Comparison of ENCODE assay signal across 9 cellular contexts in genomic region chr12:121806556-121807308, GRCh38. TPM values are rescaled to one million over a fixed set of nuclear protein-coding genes. Genes with fewer than 3 reads are reported as not detected.
A peak's percentile ranks its signal among the peaks of the same experiment; 100 is the strongest.
DNase-seq lines count a peak whose midpoint lies in the region; ATAC-seq and TF ChIP-seq lines count a peak whose summit lies in the region.
"Had no signal": no experiment of that assay in that cellular context is flagged by ENCODE, and none has a peak within 500 bp of the region (broad histone marks: within the 10 kb centered on the region; RNA-seq: fewer than 3 reads in every experiment).

No MANE protein-coding gene starts in this region.

- H3K36me3 ChIP-seq in IMR-90 (ENCODE audit: control insufficient read depth, insufficient read depth, low read length) = peaks cover 39% of the 10 kb centered on the region
- peaks cover 38% of the 10 kb centered on the region for H3K36me3 ChIP-seq in brain microvascular endothelial cell (replicated peaks)
- peaks cover 3% of the 10 kb centered on the region for H3K36me3 ChIP-seq in urinary bladder (ENCODE audit: insufficient read depth)

- no peak overlapping the region for H2BK5ac ChIP-seq in IMR-90 (ENCODE audit: low read depth, low read length, poor library complexity, severe bottlenecking)

- H3K9me1 ChIP-seq in IMR-90 (ENCODE audit: insufficient read depth, low read length) = no peaks in the 10 kb centered on the region

- peak overlapping the region; percentile 29 for H2AFZ ChIP-seq in IMR-90 (replicated peaks; ENCODE audit: low read length, poor library complexity)

- no peaks in the 10 kb centered on the region for H3K9me3 Mint-ChIP-seq in memory B cell

- TF ChIP-seq CTCF in IMR-90 (conservative IDR thresholded peaks at IDR 0.05; ENCODE audit: low read depth, low read length) (no peak), brain microvascular endothelial cell (IDR thresholded peaks at IDR 0.05; ENCODE audit: low read depth, low read length, missing control alignments) (no peak)

- peak overlapping the region; percentile 91 for H3K4me2 ChIP-seq in IMR-90 (ENCODE audit: low read depth, low read length)

- H4K91ac ChIP-seq in IMR-90 (ENCODE audit: insufficient read depth, low read depth, low read length) = no peak overlapping the region

- H3K18ac ChIP-seq in IMR-90 (ENCODE audit: low read depth, low read length) = no peak overlapping the region

- in situ Hi-C loops in IMR-90 (cut with MboI; ENCODE audit: low sequenced_read_pairs) (no loop called here), brain microvascular endothelial cell (cut with HindIII; ENCODE audit: low pct_ligation_motif_present, low sequenced_read_pairs) (no loop called here)

- H4K20me1 ChIP-seq in IMR-90 (ENCODE audit: insufficient read depth, low read length) = peaks cover 38% of the 10 kb centered on the region

- TF ChIP-seq POLR2A in IMR-90 (IDR thresholded peaks at IDR 0.05; ENCODE audit: low read depth, low read length) = no peak

- POLR2A ChIA-PET in IMR-90 (lab: Charles Lee; ENCODE audit: unreplicated experiment) = interaction anchor here (0.5 to 0.6 kb wide), 2 partner anchors 116 to 450 kb away, joined by 3 to 7 read pairs; no protein-coding TSS in a partner anchor

- intact Hi-C loops in IMR-90 (cut with micrococcal nuclease) = no loop called here

- peak overlapping the region; percentile 84 for H3K23ac ChIP-seq in IMR-90 (ENCODE audit: low read depth, low read length)

- H4K8ac ChIP-seq in IMR-90 (ENCODE audit: low read depth in 2 of 2, low read length in 2 of 2) = no peak overlapping the region

- H2BK15ac ChIP-seq in IMR-90 (ENCODE audit: low read depth, low read length) = no peak overlapping the region

- H3K27ac ChIP-seq in IMR-90 (ENCODE audit: insufficient read depth, low read length) (peak overlapping the region; percentile 17; the same call in 1 of the 2 replicates), brain microvascular endothelial cell (peak overlapping the region; percentile 14), urinary bladder (ENCODE audit: low read depth) (peak overlapping the region; percentile 23)

- WGBS in IMR-90 (ENCODE audit: extremely low coverage in 2 of 2, insufficient read length in 1 of 2), 2 experiments = 10% methylated on average over 5 of the region's 19 CpGs; no CpG with 5 or more reads in 1 of the 2 experiments
- 31% methylated on average over 19 of the region's 19 CpGs for WGBS in urinary bladder

- CTCF ChIA-PET in IMR-90 (lab: Yijun Ruan, JAX) = interaction anchor here (2.0 kb wide), 1 partner anchor 12 kb away, joined by 9 read pairs; no protein-coding TSS in a partner anchor

- H4K5ac ChIP-seq in IMR-90 (ENCODE audit: low read depth, low read length) = no peak overlapping the region

- DNase-seq in AG20443 (ENCODE audit: low spot score) (peak; percentile 54), IMR-90 (no peak), brain microvascular endothelial cell (no peak), memory B cell (ENCODE audit: low spot score in 2 of 2) (no peak), RKO (ENCODE audit: low spot score) (no peak), kidney glomerular epithelial cell (lab: John Stamatoyannopoulos, UW) (no peak)

- BruUV-seq in IMR-90 (replicated peaks; lab: Mats Ljungman, UMichigan) = no TSS peak

- no peaks in the 10 kb centered on the region for H3K9me3 ChIP-seq in IMR-90 (ENCODE audit: control insufficient read depth, insufficient read depth, low read length)

- H2AK5ac ChIP-seq in IMR-90 (ENCODE audit: low read depth, low read length) = peak overlapping the region; percentile 33; the same call in 1 of the 2 replicates

- H3K4me1 ChIP-seq in IMR-90 (ENCODE audit: control insufficient read depth, insufficient read depth, low read length) (peaks cover 16% of the 10 kb centered on the region), urinary bladder (ENCODE audit: insufficient read depth) (peaks cover 2% of the 10 kb centered on the region)

- H3K36me3 Mint-ChIP-seq in memory B cell = peaks cover 11% of the 10 kb centered on the region

- H3K27me3 ChIP-seq in IMR-90 (ENCODE audit: control insufficient read depth, insufficient read depth, low read length) (no peaks in the 10 kb centered on the region), brain microvascular endothelial cell (replicated peaks) (no peaks in the 10 kb centered on the region)

- no peak overlapping the region for H3K56ac ChIP-seq in IMR-90 (ENCODE audit: extremely low read depth, insufficient read depth, low read length)

- peak overlapping the region; percentile 53 for H3K4me3 ChIP-seq in IMR-90 (ENCODE audit: insufficient read depth, low read depth, low read length)
- H3K4me3 ChIP-seq in brain microvascular endothelial cell (ENCODE audit: low read depth, low read length) = peak overlapping the region; percentile 68
- peak overlapping the region; percentile 97 for H3K4me3 ChIP-seq in urinary bladder (ENCODE audit: low read depth, low read length)

- H3K4ac ChIP-seq in IMR-90 (ENCODE audit: low read depth, low read length) = no peak overlapping the region; the same call in 1 of the 2 replicates

- ATAC-seq in IMR-90 (ENCODE audit: low read depth) = peak; percentile 18
- no peak for ATAC-seq in memory B cell (ENCODE audit: low read depth)
- ATAC-seq in GM19324 (IDR thresholded peaks at IDR 0.05; ENCODE audit: low FRiP score, unreplicated experiment) = no peak

- peaks cover 12 to 53% of the 10 kb centered on the region in 2 experiments; a peak in 3 of 4 replicates for H3K79me1 ChIP-seq in IMR-90 (ENCODE audit: low read depth in 1 of 2, low read length in 2 of 2)

- no peak for TF ChIP-seq RAD21 in IMR-90 (IDR thresholded peaks at IDR 0.05; ENCODE audit: low read length)

- no peak overlapping the region for H2BK120ac ChIP-seq in IMR-90 (ENCODE audit: low read depth, low read length)

- peak overlapping the region; percentile 90 for H3K27ac Mint-ChIP-seq in memory B cell

- peak overlapping the region; percentile 93 for H3K4me3 Mint-ChIP-seq in memory B cell

- H3K4me1 Mint-ChIP-seq in memory B cell = peaks cover 30% of the 10 kb centered on the region

- peak overlapping the region; percentile 63 for H2AK9ac ChIP-seq in IMR-90 (replicated peaks; ENCODE audit: low read depth, low read length, poor library complexity)

- H3K9ac ChIP-seq in IMR-90 (ENCODE audit: low read depth, low read length) = peak overlapping the region; percentile 91; the same call in 1 of the 2 replicates

- 0 out of 2 replicates have a peak overlapping the region, but pooled peaks have one; percentile 3 for H3K14ac ChIP-seq in IMR-90 (replicated peaks; ENCODE audit: low read depth, low read length)

- dilution Hi-C loops in IMR-90 (cut with HindIII; ENCODE audit: low sequenced_read_pairs, unreplicated experiment) = no loop called here

- no peak overlapping the region for H2BK20ac ChIP-seq in IMR-90 (ENCODE audit: low read depth, low read length)

- no peaks in the 10 kb centered on the region for H3K27me3 Mint-ChIP-seq in memory B cell

TF ChIP-seq in IMR-90, 13 proteins besides CTCF, POLR2A, EP300 and RAD21:
- no peak for TF ChIP-seq MAZ (IDR thresholded peaks at IDR 0.05; ENCODE audit: borderline replicate concordance, low read depth, low read length)
- TF ChIP-seq RCOR1 (IDR thresholded peaks at IDR 0.05; ENCODE audit: insufficient replicate concordance, low read length) = no peak
- TF ChIP-seq CHD1 (IDR thresholded peaks at IDR 0.05; ENCODE audit: low read depth, low read length) = no peak
- no peak for TF ChIP-seq FOS (IDR thresholded peaks at IDR 0.05; ENCODE audit: low read depth, low read length)
- no peak for TF ChIP-seq BHLHE40 (IDR thresholded peaks at IDR 0.05; ENCODE audit: low read depth, low read length)
- TF ChIP-seq MXI1 (IDR thresholded peaks at IDR 0.05; ENCODE audit: borderline replicate concordance, low read depth, low read length) = no peak
- TF ChIP-seq NFE2L2 (IDR thresholded peaks at IDR 0.05; ENCODE audit: low read depth, low read length) = no peak
- no peak for TF ChIP-seq USF2 (IDR thresholded peaks at IDR 0.05; ENCODE audit: low read depth, low read length)
- no peak for TF ChIP-seq SMC3 (IDR thresholded peaks at IDR 0.05; ENCODE audit: low read depth, low read length)
- no peak for TF ChIP-seq CEBPB (IDR thresholded peaks at IDR 0.05; ENCODE audit: low read depth, low read length)
- TF ChIP-seq ELK1 (IDR thresholded peaks at IDR 0.05; ENCODE audit: borderline replicate concordance, low read depth, low read length) = no peak
- no peak for TF ChIP-seq MAFK (IDR thresholded peaks at IDR 0.05; ENCODE audit: low read depth, low read length)
- no peak for TF ChIP-seq RFX5 (IDR thresholded peaks at IDR 0.05; ENCODE audit: low read depth, low read length)

RNA-seq across cellular contexts. Expression of gene SETD1B, which starts 2.9 kb away (rescaled TPM):
- total RNA-seq in IMR-90 (2012; rRNA removed) = 0.83 and 0.90 TPM in 2 replicates
- 5.1 and 5.5 TPM in 2 replicates for polyA plus RNA-seq in IMR-90 (2012; rRNA removed)
- polyA plus RNA-seq in IMR-90 (2012; cell fraction: cytosol; rRNA removed) = 3.1 and 3.5 TPM in 2 replicates
- 14.8 and 15.1 TPM in 2 replicates for polyA plus RNA-seq in IMR-90 (2012; cell fraction: nucleus; rRNA removed; ENCODE audit: low replicate concordance)
- 4.3 TPM for total RNA-seq in urinary bladder
- polyA plus RNA-seq in urinary bladder = 25.3 TPM

RNA-seq across cellular contexts. Expression of gene RHOF, which starts 13.2 kb away (rescaled TPM):
- total RNA-seq in IMR-90 (2012; rRNA removed) = 3.0 and 3.9 TPM in 2 replicates
- polyA plus RNA-seq in IMR-90 (2012; rRNA removed) = 5.1 and 5.3 TPM in 2 replicates
- polyA plus RNA-seq in IMR-90 (2012; cell fraction: cytosol; rRNA removed) = 4.7 and 7.8 TPM in 2 replicates
- polyA plus RNA-seq in IMR-90 (2012; cell fraction: nucleus; rRNA removed; ENCODE audit: low replicate concordance) = 14.0 and 15.7 TPM in 2 replicates
- 11.7 TPM for total RNA-seq in urinary bladder
- polyA plus RNA-seq in urinary bladder = 7.9 TPM

RNA-seq across cellular contexts. Expression of gene HPD, which starts 51.9 kb away (rescaled TPM):
- total RNA-seq in IMR-90 (2012; rRNA removed) (0.18 TPM in 1 of 2 replicates, not detected in the other), urinary bladder (not detected)
- polyA plus RNA-seq in IMR-90 (2012; rRNA removed) (0.14 and 0.15 TPM in 2 replicates), urinary bladder (4.0 TPM)
- 0.08 and 0.13 TPM in 2 replicates for polyA plus RNA-seq in IMR-90 (2012; cell fraction: cytosol; rRNA removed)
- 0.38 and 0.45 TPM in 2 replicates for polyA plus RNA-seq in IMR-90 (2012; cell fraction: nucleus; rRNA removed; ENCODE audit: low replicate concordance)
- total RNA-seq: lung microvascular endothelial cell had no signal
